Comparison of ENCODE assay signal across 22 cellular contexts in genomic region chr6:35178012-35178411, GRCh38. TPM values are rescaled to one million over a fixed set of nuclear protein-coding genes. Genes with fewer than 3 reads are reported as not detected.
DNase-seq lines count a peak whose midpoint lies in the region; ATAC-seq and TF ChIP-seq lines count a peak whose summit lies in the region.
"Had no signal": no experiment of that assay in that cellular context is flagged by ENCODE, and none has a peak within 500 bp of the region (broad histone marks: within the 10 kb centered on the region; RNA-seq: fewer than 3 reads in every experiment).

No MANE protein-coding gene starts in this region.

- H3K27ac Mint-ChIP-seq in activated CD8-positive, alpha-beta memory T cell treated with anti-CD3 and anti-CD28 coated beads, Interleukin-2, amount 10 ng/mL, durations not matched to agents 7 days and 5 days: no peak overlapping the region
- H3K27ac Mint-ChIP-seq: CD8-positive, alpha-beta T cell had no signal

- H4K20me1 ChIP-seq in osteoblast (ENCODE audit: insufficient read depth, low read length): no peaks in the 10 kb centered on the region
- H4K20me1 ChIP-seq: BLaER1 treated with 17β-estradiol and CSF1 and Interleukin-3, amounts not matched to agents 10 nM and 100 nM had no signal

- no peak for ATAC-seq in activated CD8-positive, alpha-beta memory T cell treated with anti-CD3 and anti-CD28 coated beads, Interleukin-2, amount 10 ng/mL, durations not matched to agents 7 days and 5 days
- ATAC-seq in left lung: peak; percentile 74
- no peak for ATAC-seq in GM21786 (IDR thresholded peaks at IDR 0.05; ENCODE audit: unreplicated experiment)
- ATAC-seq: CD8-positive, alpha-beta T cell; HCT116 had no signal

- intact Hi-C loops in left lung (cut with DNase I): no loop called here

- H3K4me1 ChIP-seq in left lung: peaks cover 4 to 17% of the 10 kb centered on the region in 2 donors
- H3K4me1 ChIP-seq in osteoblast (ENCODE audit: insufficient read depth, low read length): peaks cover 64% of the 10 kb centered on the region

- H3K79me2 ChIP-seq in osteoblast (ENCODE audit: insufficient read depth, low read length): no peaks in the 10 kb centered on the region

- no peak overlapping the region for H3K4me3 ChIP-seq in left lung
- H3K4me3 ChIP-seq in osteoblast (ENCODE audit: insufficient read depth, low read length): no peak overlapping the region
- H3K4me3 ChIP-seq: BLaER1 treated with 17β-estradiol and CSF1 and Interleukin-3, amounts not matched to agents 10 nM and 100 nM; SJCRH30 had no signal

- TF ChIP-seq CTCF in left lung (IDR thresholded peaks at IDR 0.05) (no peak), osteoblast (IDR thresholded peaks at IDR 0.05; ENCODE audit: extremely low read depth, low read depth, low read length) (no peak)

- CTCF ChIA-PET in activated CD8-positive, alpha-beta memory T cell treated with anti-CD3 and anti-CD28 coated beads, Interleukin-2, amount 10 ng/mL, durations not matched to agents 7 days and 5 days (lab: Charles Lee): no interaction called here

- H3K27ac ChIP-seq in left lung (peak overlapping the region in 1 of 2 donors; percentile 39), osteoblast (ENCODE audit: low read depth, low read length) (peak overlapping the region; percentile 60)
- H3K27ac ChIP-seq: BLaER1 treated with 17β-estradiol and CSF1 and Interleukin-3, amounts not matched to agents 10 nM and 100 nM; SJCRH30 had no signal

- H3K36me3 ChIP-seq in left lung (no peaks in the 10 kb centered on the region), osteoblast (ENCODE audit: insufficient read depth, low read length) (no peaks in the 10 kb centered on the region)
- H3K36me3 ChIP-seq: BLaER1 treated with 17β-estradiol and CSF1 and Interleukin-3, amounts not matched to agents 10 nM and 100 nM; SJCRH30 had no signal

- peaks cover 0 to 11% of the 10 kb centered on the region in 2 donors for H3K27me3 ChIP-seq in left lung
- H3K27me3 ChIP-seq in osteoblast (ENCODE audit: insufficient read depth, low read length): no peaks in the 10 kb centered on the region
- H3K27me3 ChIP-seq: BLaER1 treated with 17β-estradiol and CSF1 and Interleukin-3, amounts not matched to agents 10 nM and 100 nM; SJCRH30 had no signal

- no peaks in the 10 kb centered on the region for H3K9me3 Mint-ChIP-seq in activated CD8-positive, alpha-beta memory T cell treated with anti-CD3 and anti-CD28 coated beads, Interleukin-2, amount 10 ng/mL, durations not matched to agents 7 days and 5 days (ENCODE audit: low read depth)
- H3K9me3 Mint-ChIP-seq: CD8-positive, alpha-beta T cell had no signal

- H3K4me1 Mint-ChIP-seq in activated CD8-positive, alpha-beta memory T cell treated with anti-CD3 and anti-CD28 coated beads, Interleukin-2, amount 10 ng/mL, durations not matched to agents 7 days and 5 days: peaks cover 29% of the 10 kb centered on the region

- peak; percentile 19 for DNase-seq in activated CD8-positive, alpha-beta memory T cell treated with anti-CD3 and anti-CD28 coated beads, Interleukin-2, amount 10 ng/mL, durations not matched to agents 7 days and 5 days
- DNase-seq in activated CD8-positive, alpha-beta memory T cell treated with anti-CD3 and anti-CD28 coated beads for 24 hours: no peak
- DNase-seq in left lung (no peak), osteoblast (ENCODE audit: insufficient read length, low spot score, missing footprints) (no peak), GM19240 (ENCODE audit: insufficient read length, low spot score) (no peak), middle frontal gyrus (ENCODE audit: extremely low spot score, low spot score) (no peak), NCI-H748 treated with DMSO at 0.1 percent for 48 hours (lab: John Stamatoyannopoulos, UW) (no peak)
- DNase-seq: 8988T; CD8-positive, alpha-beta T cell; DMS153; GOT3; MM.1S; NCI-H1092; NCI-H1436; NCI-H1930; NCI-H2227 treated with DMSO at 0.1 percent for 48 hours; NCI-H510A; NCI-H82; SJCRH30 had no signal

- no peaks in the 10 kb centered on the region for H3K36me3 Mint-ChIP-seq in activated CD8-positive, alpha-beta memory T cell treated with anti-CD3 and anti-CD28 coated beads, Interleukin-2, amount 10 ng/mL, durations not matched to agents 7 days and 5 days
- H3K36me3 Mint-ChIP-seq: CD8-positive, alpha-beta T cell had no signal

- H3K4me2 ChIP-seq in osteoblast (ENCODE audit: insufficient read depth, low read length): peak overlapping the region; percentile 7

- H3K9me3 ChIP-seq in left lung (no peaks in the 10 kb centered on the region), osteoblast (ENCODE audit: low read depth, low read length) (no peaks in the 10 kb centered on the region)
- H3K9me3 ChIP-seq: BLaER1 treated with 17β-estradiol and CSF1 and Interleukin-3, amounts not matched to agents 10 nM and 100 nM; SJCRH30 had no signal

- peaks cover 22% of the 10 kb centered on the region for H3K27me3 Mint-ChIP-seq in activated CD8-positive, alpha-beta memory T cell treated with anti-CD3 and anti-CD28 coated beads, Interleukin-2, amount 10 ng/mL, durations not matched to agents 7 days and 5 days

- H3K4me3 Mint-ChIP-seq in activated CD8-positive, alpha-beta memory T cell treated with anti-CD3 and anti-CD28 coated beads, Interleukin-2, amount 10 ng/mL, durations not matched to agents 7 days and 5 days: no peak overlapping the region
- H3K4me3 Mint-ChIP-seq: CD8-positive, alpha-beta T cell had no signal

- H2AFZ ChIP-seq in osteoblast (ENCODE audit: low read length): no peak overlapping the region

RNA-seq across cellular contexts. Expression of gene SCUBE3, which starts 35.7 kb away (rescaled TPM):
- under 1 TPM; 0.12 to 0.54 TPM for total RNA-seq in activated CD8-positive, alpha-beta memory T cell treated with anti-CD3 and anti-CD28 coated beads, Interleukin-2, amount 10 ng/mL, durations not matched to agents 7 days and 5 days
- total RNA-seq in left lung: 1 to 10 TPM; 2.2 TPM
- 30.4 and 62.5 TPM in 2 replicates for total RNA-seq in osteoblast
- total RNA-seq: CD8-positive, alpha-beta T cell had no signal

RNA-seq across cellular contexts. Expression of gene TCP11, which starts 36.9 kb away (rescaled TPM):
- total RNA-seq in activated CD8-positive, alpha-beta memory T cell treated with anti-CD3 and anti-CD28 coated beads, Interleukin-2, amount 10 ng/mL, durations not matched to agents 7 days and 5 days: not detected
- total RNA-seq in left lung: under 1 TPM in 1 of 2 donors, not detected in 1; 0.35 TPM
- 0.29 and 0.72 TPM in 2 replicates for total RNA-seq in osteoblast
- total RNA-seq: CD8-positive, alpha-beta T cell; SJCRH30 had no signal
